ENCODE assay signal across 1 cellular context in genomic region chr19:48332662-48333466, GRCh38.
TF ChIP-seq lines count a peak whose summit lies in the region.

No MANE protein-coding gene starts in this region.

TF ChIP-seq in SK-N-SH, 30 proteins besides CTCF, POLR2A, EP300 and RAD21 (continued from another document):
- TF ChIP-seq ZBTB33 (IDR thresholded peaks at IDR 0.05; ENCODE audit: borderline replicate concordance, low read depth) (peak; percentile 72; the same call in 1 of the 2 replicates), MEF2A (IDR thresholded peaks at IDR 0.05; ENCODE audit: borderline replicate concordance, low read depth) (no peak), RXRA (IDR thresholded peaks at IDR 0.05; ENCODE audit: borderline replicate concordance, low read depth) (no peak), JUND (IDR thresholded peaks at IDR 0.05) (peak; percentile 51; the same call in 1 of the 2 replicates), TCF12 (IDR thresholded peaks at IDR 0.05) (peak; percentile 98), SMC3 (IDR thresholded peaks at IDR 0.05; ENCODE audit: low read depth, low read length) (no peak), USF1 (IDR thresholded peaks at IDR 0.05; ENCODE audit: borderline replicate concordance, low read depth) (no peak), SIN3A (IDR thresholded peaks at IDR 0.05; ENCODE audit: borderline replicate concordance, low read depth, low read length) (peak; percentile 90), CHD2 (IDR thresholded peaks at IDR 0.05; ENCODE audit: low read length, partially characterized antibody) (peak; percentile 15), FOXM1 (IDR thresholded peaks at IDR 0.05; ENCODE audit: low read depth) (no peak), REST (IDR thresholded peaks at IDR 0.05; ENCODE audit: low read depth, low read length) (0 out of 2 replicates have a peak, but pooled peaks have one; percentile 35), MAX (IDR thresholded peaks at IDR 0.05; ENCODE audit: low read depth) (peak; percentile 55), NRF1 (IDR thresholded peaks at IDR 0.05; ENCODE audit: low read depth, low read length) (0 out of 2 replicates have a peak, but pooled peaks have one; percentile 4), POLR2AphosphoS5 (IDR thresholded peaks at IDR 0.05; ENCODE audit: low read depth, low read length) (peak; percentile 90), TEAD4 (IDR thresholded peaks at IDR 0.05; ENCODE audit: borderline replicate concordance, insufficient read depth) (no peak), ELF1 (IDR thresholded peaks at IDR 0.05) (no peak), TAF1 (IDR thresholded peaks at IDR 0.05; ENCODE audit: borderline replicate concordance, low read depth, low read length) (peak; percentile 40; the same call in 1 of the 2 replicates), GABPA (IDR thresholded peaks at IDR 0.05; ENCODE audit: low read depth) (0 out of 2 replicates have a peak, but pooled peaks have one; percentile 18), YY1 (IDR thresholded peaks at IDR 0.05; ENCODE audit: low read depth) (no peak), MXI1 (IDR thresholded peaks at IDR 0.05; ENCODE audit: low read depth, low read length) (no peak), PBX3 (IDR thresholded peaks at IDR 0.05) (peak; percentile 97), FOSL2 (IDR thresholded peaks at IDR 0.05; ENCODE audit: borderline replicate concordance, low read depth) (0 out of 2 replicates have a peak, but pooled peaks have one; percentile 8), RCOR1 (IDR thresholded peaks at IDR 0.05; ENCODE audit: low read length) (peak; percentile 75), IRF3 (IDR thresholded peaks at IDR 0.05; ENCODE audit: low read depth, low read length) (0 out of 2 replicates have a peak, but pooled peaks have one; percentile 23), EZH2phosphoT487 (IDR thresholded peaks at IDR 0.05; ENCODE audit: borderline replicate concordance, low read depth) (no peak), FOXJ3 (CRISPR knock-in tag; IDR thresholded peaks at IDR 0.05) (no peak)
